ENCODE assay signal across 9 cellular contexts in genomic region chr12:54439521-54440255, GRCh38. TPM values are rescaled to one million over a fixed set of nuclear protein-coding genes. Genes with fewer than 3 reads are reported as not detected.
DNase-seq lines count a peak whose midpoint lies in the region; ATAC-seq, FAIRE-seq and TF ChIP-seq lines count a peak whose summit lies in the region.
"Had no signal": no experiment of that assay in that cellular context is flagged by ENCODE, and none has a peak within 500 bp of the region (broad histone marks: within the 10 kb centered on the region; RNA-seq: fewer than 3 reads in every experiment).

No MANE protein-coding gene starts in this region.

- H3K36me3 ChIP-seq in SK-N-MC (ENCODE audit: insufficient read depth, low read length) (no peaks in the 10 kb centered on the region), H1 (ENCODE audit: control insufficient read depth in 2 of 4, insufficient read depth in 4 of 4, low read length in 3 of 4) (no peaks in the 10 kb centered on the region), mucosa of descending colon (ENCODE audit: low read depth) (no peaks in the 10 kb centered on the region)

- peak in 2 of 3 experiments; percentile 76 to 89; a peak in 3 of 4 replicates for TF ChIP-seq CTCF in H1 (IDR thresholded peaks at IDR 0.05; ENCODE audit: control extremely low read depth in 1 of 3, insufficient read depth in 1 of 3, low read depth in 1 of 3, low read length in 3 of 3)
- TF ChIP-seq CTCF in mucosa of descending colon (IDR thresholded peaks at IDR 0.05) = peak; percentile 43

- H3K9me3 ChIP-seq in SK-N-MC (ENCODE audit: low read depth, low read length) (no peaks in the 10 kb centered on the region), H1 (ENCODE audit: insufficient read depth in 2 of 2, low read depth in 1 of 2, low read length in 1 of 2) (no peaks in the 10 kb centered on the region), mucosa of descending colon (no peaks in the 10 kb centered on the region)

- no peak overlapping the region for H2BK120ac ChIP-seq in H1 (replicated peaks; ENCODE audit: low read depth, low read length)

- H3K27me3 ChIP-seq in H1 (replicated peaks in 1 of 4; ENCODE audit: control insufficient read depth in 3 of 4, extremely low read depth in 1 of 4, insufficient read depth in 3 of 4, low read length in 3 of 4) = peaks cover 1 to 10% (median 9%) of the 10 kb centered on the region in 4 experiments; a peak in 5 of 7 replicates

- no peaks in the 10 kb centered on the region for H4K20me1 ChIP-seq in H1 (replicated peaks in 1 of 2; ENCODE audit: control insufficient read depth in 1 of 2, insufficient read depth in 2 of 2, low read length in 2 of 2)

- H2BK15ac ChIP-seq in H1 (ENCODE audit: low read length) = no peak overlapping the region

- H4K5ac ChIP-seq in H1 (ENCODE audit: insufficient read length, low read depth, low read length) = no peak overlapping the region

- no peak overlapping the region for H3K9ac ChIP-seq in SK-N-MC (ENCODE audit: insufficient read length)
- H3K9ac ChIP-seq in H1 (replicated peaks in 1 of 4; ENCODE audit: extremely low read depth in 1 of 4, low read depth in 3 of 4, low read length in 3 of 4) = no peak overlapping the region

- H2BK5ac ChIP-seq in H1 (ENCODE audit: low read depth, low read length) = no peak overlapping the region

- no peak overlapping the region for H3K14ac ChIP-seq in H1 (ENCODE audit: insufficient read length)

- peak; percentile 94 to 95 for TF ChIP-seq RAD21 in H1 (IDR thresholded peaks at IDR 0.05 in 1 of 2, conservative IDR thresholded peaks at IDR 0.05 in 1 of 2; ENCODE audit: low read depth in 2 of 2, low read length in 2 of 2)

- no peak overlapping the region for H4K91ac ChIP-seq in H1 (replicated peaks; ENCODE audit: insufficient read length, low read length)

- no peak overlapping the region for H3K4ac ChIP-seq in H1 (replicated peaks; ENCODE audit: insufficient read length, low read depth, low read length)

- no peak overlapping the region for H2AFZ ChIP-seq in H1 (ENCODE audit: low read length)

- no peak overlapping the region for H3K56ac ChIP-seq in H1 (replicated peaks; ENCODE audit: insufficient read length, low read depth, low read length)

- H3K18ac ChIP-seq in H1 (ENCODE audit: extremely low read depth, low read length) = no peak overlapping the region

- no peak for TF ChIP-seq EP300 in H1 (IDR thresholded peaks at IDR 0.05; ENCODE audit: borderline replicate concordance in 1 of 2, low read depth in 2 of 2, low read length in 2 of 2)

- H3K27ac ChIP-seq in SK-N-MC = no peak overlapping the region
- H3K27ac ChIP-seq in H1 (ENCODE audit: low read depth, low read length) = no peak overlapping the region

- H3K23ac ChIP-seq in H1 (ENCODE audit: insufficient read length) = no peak overlapping the region

- no peaks in the 10 kb centered on the region for H3K79me2 ChIP-seq in H1 (ENCODE audit: control insufficient read depth in 1 of 2, insufficient read depth in 2 of 2, low read length in 2 of 2)

- intact Hi-C loops in mucosa of descending colon (cut with DNase I, micrococcal nuclease) = loop anchor here (5.0 kb wide), 2 partner anchors 37 to 42 kb away; no protein-coding TSS in a partner anchor

- H2BK12ac ChIP-seq in H1 (ENCODE audit: low read depth, low read length) = no peak overlapping the region

- ATAC-seq in mucosa of descending colon = peak; percentile 83

- CTCF ChIA-PET in H1 (lab: Charles Lee; ENCODE audit: partially characterized antibody) = interaction anchor here (0.6 to 26.1 kb wide), 28 partner anchors 11 to 1294 kb away, joined by 3 to 742 read pairs (median 4); partner anchors contain the start of genes ITGA5, NCKAP1L and ZNF385A

- no peak for TF ChIP-seq POLR2A in H1 (IDR thresholded peaks at IDR 0.05; ENCODE audit: control extremely low read depth in 1 of 2, low read depth in 2 of 2, low read length in 2 of 2)

- H2AK5ac ChIP-seq in H1 (ENCODE audit: low read depth, low read length) = no peak overlapping the region

- no peaks in the 10 kb centered on the region for H3K23me2 ChIP-seq in H1 (ENCODE audit: low read depth, low read length)

- H2BK20ac ChIP-seq in H1 (ENCODE audit: low read length) = no peak overlapping the region

- WGBS in H1 (ENCODE audit: extremely low coverage in 1 of 2, insufficient coverage in 1 of 2, insufficient read length in 1 of 2, insufficient replicate concordance in 2 of 2, low coverage in 1 of 2, low lambda C conversion rate in 2 of 2, missing lambda C conversion rate in 1 of 2), 2 experiments = 53% methylated on average over 10 of the region's 10 CpGs; no CpG with 5 or more reads in 1 of the 2 experiments

- H3K79me1 ChIP-seq in H1 (ENCODE audit: low read depth, low read length) = no peaks in the 10 kb centered on the region

- POLR2A ChIA-PET in H1 (lab: Charles Lee; ENCODE audit: partially characterized antibody) = interaction anchor here (1.0 to 1.3 kb wide), 6 partner anchors 20 to 154 kb away, joined by 3 to 10 read pairs (median 3); no protein-coding TSS in a partner anchor

- no peak overlapping the region for H4K8ac ChIP-seq in H1 (ENCODE audit: extremely low read depth, insufficient read depth, low read length)

- H3K4me2 ChIP-seq in H1 (ENCODE audit: insufficient read depth in 1 of 2, low read depth in 2 of 2, low read length in 2 of 2) = no peak overlapping the region

- FAIRE-seq in A204.1 (lab: Jason Lieb, UNC) = peak; percentile 89
- no peak for FAIRE-seq in H1 (lab: Jason Lieb, UNC)

- H3K4me3 ChIP-seq in SK-N-MC (no peak overlapping the region), H1 (ENCODE audit: extremely low read depth in 1 of 4, insufficient read depth in 2 of 4, low read depth in 3 of 4, low read length in 4 of 4) (no peak overlapping the region), mucosa of descending colon (no peak overlapping the region)

- peak; percentile 65 for DNase-seq in GM04504 (ENCODE audit: low read depth)
- peak; percentile 68 for DNase-seq in LoVo (ENCODE audit: low spot score)
- peak; percentile 48 for DNase-seq in SK-N-MC (ENCODE audit: low read depth, low spot score)
- DNase-seq in H1 (ENCODE audit: low read depth in 1 of 2, low spot score in 2 of 2) = no peak
- no peak for DNase-seq in mucosa of descending colon
- no peak for DNase-seq in cortex of kidney (lab: John Stamatoyannopoulos, UW)
- no peak for DNase-seq in GOT3 (lab: John Stamatoyannopoulos, UW)

- no peaks in the 10 kb centered on the region for H3K4me1 ChIP-seq in H1 (replicated peaks in 1 of 4; ENCODE audit: control insufficient read depth in 3 of 4, insufficient read depth in 4 of 4, low read length in 3 of 4)
- H3K4me1 ChIP-seq in mucosa of descending colon (ENCODE audit: low read depth) = peaks cover 3% of the 10 kb centered on the region

TF ChIP-seq in H1, 55 proteins besides CTCF, POLR2A, EP300 and RAD21:
- no peak for TF ChIP-seq POU5F1 (IDR thresholded peaks at IDR 0.05; ENCODE audit: low read depth, low read length)
- TF ChIP-seq FOSL1 (IDR thresholded peaks at IDR 0.05; ENCODE audit: insufficient read depth, low read depth, low read length) = no peak
- TF ChIP-seq SP2 (IDR thresholded peaks at IDR 0.05; ENCODE audit: low read length) = no peak
- no peak for TF ChIP-seq EZH2 (IDR thresholded peaks at IDR 0.05; ENCODE audit: low read depth, low read length, severe bottlenecking)

RNA-seq across cellular contexts. Expression of gene ITGA5, which starts 20.6 kb away (rescaled TPM):
- 19.0 and 19.4 TPM in 2 replicates for total RNA-seq in H1 (2021; fragmentation: NEBNext Ultra II Directional; extraction: Animal tissue kit (Norgen Biotek cat#: 25700))
- polyA plus RNA-seq in H1 (2011; rRNA removed) = 11.6 and 17.7 TPM in 2 replicates
- polyA plus RNA-seq in H1 (2011; cell fraction: cytosol; rRNA removed) = 10.9 TPM
- polyA plus RNA-seq in H1 (2011; cell fraction: nucleus; rRNA removed) = 47.4 TPM
- 10.4 to 19.6 TPM (median 18.1 TPM) in 4 replicates for polyA plus RNA-seq in H1 (2012, experiment 1 of 2)
- 20.3 TPM for polyA plus RNA-seq in H1 (2012, experiment 2 of 2)
- polyA plus RNA-seq in H1 (2013, experiment 1 of 2) = 34.1 TPM
- polyA plus RNA-seq in H1 (2013, experiment 2 of 2) = 32.9 TPM
- polyA minus RNA-seq in H1 (2011; rRNA and poly(A)+ RNA removed) = 24.0 and 36.9 TPM in 2 replicates
- polyA minus RNA-seq in H1 (2011; cell fraction: cytosol; rRNA and poly(A)+ RNA removed) = 17.8 TPM
- 22.4 TPM for polyA minus RNA-seq in H1 (2011; cell fraction: nucleus; rRNA and poly(A)+ RNA removed)
- 100 to 1,000 TPM in 1 of 3 donors, 10 to 100 TPM in 1, 1 to 10 TPM in 1; 8.0 to 201 (median 61.8) TPM for total RNA-seq in mucosa of descending colon

RNA-seq across cellular contexts. Expression of gene GTSF1, which starts 33.7 kb away (rescaled TPM):
- total RNA-seq in H1 (2021; fragmentation: NEBNext Ultra II Directional; extraction: Animal tissue kit (Norgen Biotek cat#: 25700)) = 0.50 and 1.1 TPM in 2 replicates
- polyA plus RNA-seq in H1 (2011; rRNA removed) = 0.14 and 0.32 TPM in 2 replicates
- 0.61 TPM for polyA plus RNA-seq in H1 (2011; cell fraction: cytosol; rRNA removed)
- polyA plus RNA-seq in H1 (2011; cell fraction: nucleus; rRNA removed) = 0.40 TPM
- polyA plus RNA-seq in H1 (2012, experiment 1 of 2) = 0.43 to 0.61 TPM in 2 of 4 replicates, not detected in the others
- 0.98 TPM for polyA plus RNA-seq in H1 (2012, experiment 2 of 2)
- polyA plus RNA-seq in H1 (2013, experiment 1 of 2) = 1.0 TPM
- polyA plus RNA-seq in H1 (2013, experiment 2 of 2) = 0.88 TPM
- polyA minus RNA-seq in H1 (2011; rRNA and poly(A)+ RNA removed) = 0.51 TPM in 1 of 2 replicates, not detected in the other
- not detected for polyA minus RNA-seq in H1 (2011; cell fraction: cytosol; rRNA and poly(A)+ RNA removed)
- polyA minus RNA-seq in H1 (2011; cell fraction: nucleus; rRNA and poly(A)+ RNA removed) = not detected
- not detected for total RNA-seq in mucosa of descending colon
- total RNA-seq: urinary bladder had no signal

RNA-seq across cellular contexts. Expression of gene ZNF385A, which starts 55.2 kb away (rescaled TPM):
- total RNA-seq in H1 (2021; fragmentation: NEBNext Ultra II Directional; extraction: Animal tissue kit (Norgen Biotek cat#: 25700)) = 12.1 and 14.3 TPM in 2 replicates
- 5.2 and 7.7 TPM in 2 replicates for polyA plus RNA-seq in H1 (2011; rRNA removed)
- polyA plus RNA-seq in H1 (2011; cell fraction: cytosol; rRNA removed) = 3.5 TPM
- 10.4 TPM for polyA plus RNA-seq in H1 (2011; cell fraction: nucleus; rRNA removed)
- polyA plus RNA-seq in H1 (2012, experiment 1 of 2) = 9.1 to 19.2 TPM (median 17.6 TPM) in 4 replicates
- 12.4 TPM for polyA plus RNA-seq in H1 (2012, experiment 2 of 2)
- polyA plus RNA-seq in H1 (2013, experiment 1 of 2) = 10.8 TPM
- 11.0 TPM for polyA plus RNA-seq in H1 (2013, experiment 2 of 2)
- polyA minus RNA-seq in H1 (2011; rRNA and poly(A)+ RNA removed) = 2.5 and 5.9 TPM in 2 replicates
- polyA minus RNA-seq in H1 (2011; cell fraction: cytosol; rRNA and poly(A)+ RNA removed) = 7.3 TPM
- polyA minus RNA-seq in H1 (2011; cell fraction: nucleus; rRNA and poly(A)+ RNA removed) = 6.9 TPM
- 10 to 100 TPM in 2 of 3 donors, 1 to 10 TPM in 1; 3.5 to 15.0 (median 10.4) TPM for total RNA-seq in mucosa of descending colon

RNA-seq across cellular contexts. Expression of gene NCKAP1L, which starts 57.9 kb away (rescaled TPM):
- not detected in 2 replicates for total RNA-seq in H1 (2021; fragmentation: NEBNext Ultra II Directional; extraction: Animal tissue kit (Norgen Biotek cat#: 25700))
- 0.02 TPM in 1 of 2 replicates, not detected in the other for polyA plus RNA-seq in H1 (2011; rRNA removed)
- 0.13 TPM for polyA plus RNA-seq in H1 (2011; cell fraction: cytosol; rRNA removed)
- polyA plus RNA-seq in H1 (2011; cell fraction: nucleus; rRNA removed) = not detected
- 0.03 to 0.09 TPM in 2 of 4 replicates, not detected in the others for polyA plus RNA-seq in H1 (2012, experiment 1 of 2)
- not detected for polyA plus RNA-seq in H1 (2012, experiment 2 of 2)
- polyA plus RNA-seq in H1 (2013, experiment 1 of 2) = 0.04 TPM
- 0.02 TPM for polyA plus RNA-seq in H1 (2013, experiment 2 of 2)
- 0.06 and 0.37 TPM in 2 replicates for polyA minus RNA-seq in H1 (2011; rRNA and poly(A)+ RNA removed)
- polyA minus RNA-seq in H1 (2011; cell fraction: cytosol; rRNA and poly(A)+ RNA removed) = not detected
- polyA minus RNA-seq in H1 (2011; cell fraction: nucleus; rRNA and poly(A)+ RNA removed) = 0.90 TPM
- 10 to 100 TPM in 2 of 3 donors, 1 to 10 TPM in 1; 7.1 to 21.2 (median 20.1) TPM for total RNA-seq in mucosa of descending colon

Comparison
In these comparisons a context has a peak if more than half of its experiments do, and no peak if none do; other contexts are left out.
1. DNase-seq: peak in GM04504 (single experiment), LoVo (single experiment) and SK-N-MC (single experiment); none in H1 (0 of 2), mucosa of descending colon (0 of 3), cortex of kidney (single experiment) and GOT3 (single experiment).